1 cellular context compared by ENCODE assay signal in genomic region chr7:128266891-128267839, GRCh38.
TF ChIP-seq lines count a peak whose summit lies in the region.

No MANE protein-coding gene starts in this region.

TF ChIP-seq in K562, 482 proteins besides CTCF, POLR2A, EP300 and RAD21 (continues in another document):
- TF ChIP-seq RFX5 (IDR thresholded peaks at IDR 0.05; ENCODE audit: low read depth, low read length) (no peak), CLOCK (CRISPR knock-in tag; IDR thresholded peaks at IDR 0.05; ENCODE audit: borderline replicate concordance) (no peak), EWSR1 (IDR thresholded peaks at IDR 0.05; ENCODE audit: borderline replicate concordance, low read depth, partially characterized antibody) (no peak), TEAD2 (tag; IDR thresholded peaks at IDR 0.05) (0 out of 2 replicates have a peak, but pooled peaks have one; percentile 12), SRSF1 (IDR thresholded peaks at IDR 0.05; ENCODE audit: low read depth, low read length) (no peak), ZSCAN32 (CRISPR knock-in tag; IDR thresholded peaks at IDR 0.05) (peak; percentile 91), MECOM (CRISPR knock-in tag; IDR thresholded peaks at IDR 0.05) (peak; percentile 76), ERF (CRISPR knock-in tag; IDR thresholded peaks at IDR 0.05) (peak; percentile 12; the same call in 1 of the 2 replicates), THAP7 (CRISPR knock-in tag; IDR thresholded peaks at IDR 0.05) (0 out of 2 replicates have a peak, but pooled peaks have one; percentile 61), ZNF449 (CRISPR knock-in tag; IDR thresholded peaks at IDR 0.05) (0 out of 2 replicates have a peak, but pooled peaks have one; percentile 28), ZNF165 (CRISPR knock-in tag; IDR thresholded peaks at IDR 0.05; ENCODE audit: borderline replicate concordance) (0 out of 2 replicates have a peak, but pooled peaks have one; percentile 6), ARID3A (IDR thresholded peaks at IDR 0.05; ENCODE audit: borderline replicate concordance, low read depth, low read length) (no peak), TSC22D4 (tag; IDR thresholded peaks at IDR 0.05) (no peak), E2F1 (CRISPR knock-in tag; IDR thresholded peaks at IDR 0.05) (peak; percentile 34; the same call in 1 of the 2 replicates), CBFB (CRISPR knock-in tag; IDR thresholded peaks at IDR 0.05) (0 out of 2 replicates have a peak, but pooled peaks have one; percentile 13), ATF7 (IDR thresholded peaks at IDR 0.05) (peak; percentile 94), ZNF239 (CRISPR knock-in tag; IDR thresholded peaks at IDR 0.05) (no peak), MBD1 (CRISPR knock-in tag; IDR thresholded peaks at IDR 0.05) (peak; percentile 8; the same call in 1 of the 2 replicates), MGA (IDR thresholded peaks at IDR 0.05) (peak; percentile 76; the same call in 1 of the 2 replicates), GATAD2A (IDR thresholded peaks at IDR 0.05) (no peak), RNF219 (CRISPR knock-in tag; IDR thresholded peaks at IDR 0.05) (no peak), TEAD1 (CRISPR knock-in tag; IDR thresholded peaks at IDR 0.05) (0 out of 4 replicates have a peak, but pooled peaks of 1 of the 2 experiments have one; percentile 50), ZBED1 (IDR thresholded peaks at IDR 0.05) (no peak), BHLHE40 (IDR thresholded peaks at IDR 0.05; ENCODE audit: low read length) (no peak), KLF6 (CRISPR knock-in tag; IDR thresholded peaks at IDR 0.05; ENCODE audit: borderline replicate concordance) (peak; percentile 41; the same call in 1 of the 2 replicates), DMBX1 (CRISPR knock-in tag; IDR thresholded peaks at IDR 0.05; ENCODE audit: borderline replicate concordance) (peak; percentile 75; the same call in 1 of the 2 replicates), POLR2B (IDR thresholded peaks at IDR 0.05; ENCODE audit: low read depth, partially characterized antibody) (peak; percentile 73), TCF7 (IDR thresholded peaks at IDR 0.05; ENCODE audit: borderline replicate concordance) (no peak), KLF10 (CRISPR knock-in tag; IDR thresholded peaks at IDR 0.05) (0 out of 2 replicates have a peak, but pooled peaks have one; percentile 19)
